ENCODE assay signal across 22 cellular contexts in genomic region chr7:142790056-142790455, GRCh38. TPM values are rescaled to one million over a fixed set of nuclear protein-coding genes. Genes with fewer than 3 reads are reported as not detected.
DNase-seq lines count a peak whose midpoint lies in the region; ATAC-seq and TF ChIP-seq lines count a peak whose summit lies in the region.
"Had no signal": no experiment of that assay in that cellular context is flagged by ENCODE, and none has a peak within 500 bp of the region (broad histone marks: within the 10 kb centered on the region; RNA-seq: fewer than 3 reads in every experiment).

No MANE protein-coding gene starts in this region.

- peaks cover 77% of the 10 kb centered on the region for H3K36me3 Mint-ChIP-seq in activated CD8-positive, alpha-beta T cell treated with anti-CD3 and anti-CD28 coated beads for 36 hours (ENCODE audit: low read depth)
- H3K36me3 Mint-ChIP-seq in activated naive CD8-positive, alpha-beta T cell treated with anti-CD3 and anti-CD28 coated beads, Interleukin-2, amount 50 U/mL, for 24 hours (ENCODE audit: low read depth) = peaks cover 61% of the 10 kb centered on the region
- peaks cover 0 to 2% of the 10 kb centered on the region in 2 donors for H3K36me3 Mint-ChIP-seq in stimulated activated naive B cell treated with anti-CD40 and anti-IgM and Interleukin-4, amounts not matched to agents 10 μg/mL and 1 μg/mL and 100 μg/mL, for 72 hours
- H3K36me3 Mint-ChIP-seq: neural progenitor cell had no signal

- H3K4me3 Mint-ChIP-seq in activated CD8-positive, alpha-beta T cell treated with anti-CD3 and anti-CD28 coated beads for 36 hours = peak overlapping the region; percentile 100
- peak overlapping the region; percentile 88 for H3K4me3 Mint-ChIP-seq in activated naive CD8-positive, alpha-beta T cell treated with anti-CD3 and anti-CD28 coated beads, Interleukin-2, amount 50 U/mL, for 24 hours
- no peak overlapping the region for H3K4me3 Mint-ChIP-seq in stimulated activated naive B cell treated with anti-CD40 and anti-IgM and Interleukin-4, amounts not matched to agents 10 μg/mL and 1 μg/mL and 100 μg/mL, for 72 hours
- H3K4me3 Mint-ChIP-seq: neural progenitor cell had no signal

- CTCF ChIA-PET in activated CD8-positive, alpha-beta T cell treated with anti-CD3 and anti-CD28 coated beads for 36 hours (lab: Charles Lee) = interaction anchor here (4.1 to 9.4 kb wide), 2 partner anchors 10 to 21 kb away, joined by 19 to 117 read pairs; no protein-coding TSS in a partner anchor

- H3K27me3 Mint-ChIP-seq in activated CD8-positive, alpha-beta T cell treated with anti-CD3 and anti-CD28 coated beads for 36 hours = no peaks in the 10 kb centered on the region
- no peaks in the 10 kb centered on the region for H3K27me3 Mint-ChIP-seq in activated naive CD8-positive, alpha-beta T cell treated with anti-CD3 and anti-CD28 coated beads, Interleukin-2, amount 50 U/mL, for 24 hours
- H3K27me3 Mint-ChIP-seq in stimulated activated naive B cell treated with anti-CD40 and anti-IgM and Interleukin-4, amounts not matched to agents 10 μg/mL and 1 μg/mL and 100 μg/mL, for 72 hours = no peaks in the 10 kb centered on the region

- H3K27ac Mint-ChIP-seq in activated CD8-positive, alpha-beta T cell treated with anti-CD3 and anti-CD28 coated beads for 36 hours = peak overlapping the region; percentile 97
- H3K27ac Mint-ChIP-seq in activated naive CD8-positive, alpha-beta T cell treated with anti-CD3 and anti-CD28 coated beads, Interleukin-2, amount 50 U/mL, for 24 hours = peak overlapping the region; percentile 98
- H3K27ac Mint-ChIP-seq in stimulated activated naive B cell treated with anti-CD40 and anti-IgM and Interleukin-4, amounts not matched to agents 10 μg/mL and 1 μg/mL and 100 μg/mL, for 72 hours = peak overlapping the region; percentile 74
- H3K27ac Mint-ChIP-seq: neural progenitor cell had no signal

- TF ChIP-seq CTCF in activated CD8-positive, alpha-beta T cell treated with anti-CD3 and anti-CD28 coated beads for 36 hours (IDR thresholded peaks at IDR 0.05) = no peak
- TF ChIP-seq CTCF in foreskin keratinocyte (conservative IDR thresholded peaks at IDR 0.05) = no peak
- no peak for TF ChIP-seq CTCF in breast epithelium (IDR thresholded peaks at IDR 0.05)

- no peaks in the 10 kb centered on the region for H3K9me3 ChIP-seq in breast epithelium
- H3K9me3 ChIP-seq: A549, gastrocnemius medialis, transverse colon had no signal

- POLR2A ChIA-PET in activated CD8-positive, alpha-beta T cell treated with anti-CD3 and anti-CD28 coated beads for 36 hours (lab: Charles Lee) = interaction anchor here (0.6 to 20.9 kb wide), 5 partner anchors 17 to 212 kb away, joined by 4 to 1391 read pairs (median 10); no protein-coding TSS in a partner anchor

- no peak for ATAC-seq in activated CD8-positive, alpha-beta T cell treated with anti-CD3 and anti-CD28 coated beads for 36 hours
- peak; percentile 11 for ATAC-seq in activated naive CD8-positive, alpha-beta T cell treated with anti-CD3 and anti-CD28 coated beads, Interleukin-2, amount 50 U/mL, for 24 hours
- ATAC-seq in stimulated activated naive B cell treated with anti-CD40 and anti-IgM and Interleukin-4, amounts not matched to agents 10 μg/mL and 1 μg/mL and 100 μg/mL, for 72 hours (replicated peaks) = no peak
- no peak for ATAC-seq in foreskin keratinocyte
- ATAC-seq: A549, gastrocnemius medialis, left cardiac atrium had no signal

- no peaks in the 10 kb centered on the region for H3K36me3 ChIP-seq in breast epithelium
- H3K36me3 ChIP-seq: brain microvascular endothelial cell, gastrocnemius medialis, neural progenitor cell, transverse colon had no signal

- H3K9me3 Mint-ChIP-seq in activated CD8-positive, alpha-beta T cell treated with anti-CD3 and anti-CD28 coated beads for 36 hours = no peaks in the 10 kb centered on the region
- H3K9me3 Mint-ChIP-seq in activated naive CD8-positive, alpha-beta T cell treated with anti-CD3 and anti-CD28 coated beads, Interleukin-2, amount 50 U/mL, for 24 hours = no peaks in the 10 kb centered on the region
- no peaks in the 10 kb centered on the region for H3K9me3 Mint-ChIP-seq in stimulated activated naive B cell treated with anti-CD40 and anti-IgM and Interleukin-4, amounts not matched to agents 10 μg/mL and 1 μg/mL and 100 μg/mL, for 72 hours
- H3K9me3 Mint-ChIP-seq: neural progenitor cell had no signal

- no peak overlapping the region for H3K4me3 ChIP-seq in breast epithelium
- H3K4me3 ChIP-seq: A549, gastrocnemius medialis, neural progenitor cell had no signal

- peak; percentile 20 for DNase-seq in activated CD4-positive, alpha-beta T cell treated with anti-CD3 and anti-CD28 coated beads, Interleukin-2, amount 50 U/mL, for 1 hour
- no peak for DNase-seq in activated CD4-positive, alpha-beta T cell treated with anti-CD3 and anti-CD28 coated beads for 48 hours
- peak; percentile 63 for DNase-seq in activated CD8-positive, alpha-beta T cell treated with anti-CD3 and anti-CD28 coated beads for 36 hours
- no peak for DNase-seq in activated naive CD8-positive, alpha-beta T cell treated with anti-CD3 and anti-CD28 coated beads, Interleukin-2, amount 50 U/mL, for 24 hours
- no peak for DNase-seq in stimulated activated naive B cell treated with anti-CD40 and anti-IgM and Interleukin-4, amounts not matched to agents 10 μg/mL and 1 μg/mL and 100 μg/mL, for 72 hours
- DNase-seq in foreskin keratinocyte (no peak), breast epithelium (ENCODE audit: low spot score in 2 of 2) (no peak), T1000 (lab: John Stamatoyannopoulos, UW) (no peak)
- DNase-seq: brain microvascular endothelial cell, dermis blood vessel endothelial cell, DMS79, gastrocnemius medialis, left cardiac atrium, NCI-H1417, NCI-H2171, NCI-H748 treated with DMSO at 0.1 percent for 48 hours, T-helper 9 cell, transverse colon had no signal

- H3K27ac ChIP-seq in foreskin keratinocyte (no peak overlapping the region), breast epithelium (no peak overlapping the region)
- H3K27ac ChIP-seq: A549, brain microvascular endothelial cell, C4-2B, gastrocnemius medialis, neural progenitor cell had no signal

- H3K4me1 ChIP-seq in foreskin keratinocyte (no peaks in the 10 kb centered on the region), breast epithelium (no peaks in the 10 kb centered on the region)
- H3K4me1 ChIP-seq: A549, gastrocnemius medialis, neural progenitor cell, transverse colon had no signal

- TF ChIP-seq POLR2A in breast epithelium (IDR thresholded peaks at IDR 0.05) = no peak

- H3K27me3 ChIP-seq in foreskin keratinocyte (peaks cover 12% of the 10 kb centered on the region), breast epithelium (peaks cover 0 to 2% of the 10 kb centered on the region in 2 donors)
- H3K27me3 ChIP-seq: brain microvascular endothelial cell, gastrocnemius medialis had no signal

- intact Hi-C loops in activated CD8-positive, alpha-beta T cell treated with anti-CD3 and anti-CD28 coated beads for 36 hours (cut with micrococcal nuclease) = no loop called here
- intact Hi-C loops in breast epithelium (cut with DNase I; ENCODE audit: low total_unique reads) = no loop called here

- H3K4me1 Mint-ChIP-seq in activated CD8-positive, alpha-beta T cell treated with anti-CD3 and anti-CD28 coated beads for 36 hours (ENCODE audit: low read depth) = peaks cover 29% of the 10 kb centered on the region
- peaks cover 41% of the 10 kb centered on the region for H3K4me1 Mint-ChIP-seq in activated naive CD8-positive, alpha-beta T cell treated with anti-CD3 and anti-CD28 coated beads, Interleukin-2, amount 50 U/mL, for 24 hours
- peaks cover 57 to 89% of the 10 kb centered on the region in 2 donors for H3K4me1 Mint-ChIP-seq in stimulated activated naive B cell treated with anti-CD40 and anti-IgM and Interleukin-4, amounts not matched to agents 10 μg/mL and 1 μg/mL and 100 μg/mL, for 72 hours
- H3K4me1 Mint-ChIP-seq: neural progenitor cell had no signal

RNA-seq across cellular contexts. Expression of gene PRSS2, which starts 19.3 kb away (rescaled TPM):
- total RNA-seq in activated CD8-positive, alpha-beta T cell treated with anti-CD3 and anti-CD28 coated beads for 36 hours = not detected
- not detected in 2 replicates for total RNA-seq in foreskin keratinocyte
- polyA plus RNA-seq in foreskin keratinocyte = 0.18 TPM in 1 of 2 replicates, not detected in the other
- not detected for total RNA-seq in breast epithelium
- total RNA-seq: dermis blood vessel endothelial cell, epithelial cell of proximal tubule, gastrocnemius medialis, left cardiac atrium, transverse colon had no signal
- polyA plus RNA-seq: A549 had no signal

RNA-seq across cellular contexts. Expression of gene PRSS1, which starts 40.8 kb away (rescaled TPM):
- not detected for total RNA-seq in activated CD8-positive, alpha-beta T cell treated with anti-CD3 and anti-CD28 coated beads for 36 hours
- not detected in 2 replicates for total RNA-seq in foreskin keratinocyte
- polyA plus RNA-seq in foreskin keratinocyte = not detected in 2 replicates
- not detected for total RNA-seq in breast epithelium
- total RNA-seq: dermis blood vessel endothelial cell, epithelial cell of proximal tubule, gastrocnemius medialis, left cardiac atrium, transverse colon had no signal
- polyA plus RNA-seq: A549 had no signal

Comparison
In these comparisons a context has a peak if more than half of its experiments do, and no peak if none do; other contexts are left out.
1. DNase-seq: peak in activated CD4-positive, alpha-beta T cell treated with anti-CD3 and anti-CD28 coated beads, Interleukin-2, amount 50 U/mL, for 1 hour (single experiment) and activated CD8-positive, alpha-beta T cell treated with anti-CD3 and anti-CD28 coated beads for 36 hours (single experiment); none in activated CD4-positive, alpha-beta T cell treated with anti-CD3 and anti-CD28 coated beads for 48 hours (single experiment), activated naive CD8-positive, alpha-beta T cell treated with anti-CD3 and anti-CD28 coated beads, Interleukin-2, amount 50 U/mL, for 24 hours (single experiment), stimulated activated naive B cell treated with anti-CD40 and anti-IgM and Interleukin-4, amounts not matched to agents 10 μg/mL and 1 μg/mL and 100 μg/mL, for 72 hours (single experiment), foreskin keratinocyte (0 of 2), breast epithelium (0 of 2) and T1000 (single experiment).
2. H3K4me3 Mint-ChIP-seq: peak in activated CD8-positive, alpha-beta T cell treated with anti-CD3 and anti-CD28 coated beads for 36 hours (single experiment) and activated naive CD8-positive, alpha-beta T cell treated with anti-CD3 and anti-CD28 coated beads, Interleukin-2, amount 50 U/mL, for 24 hours (single experiment); none in stimulated activated naive B cell treated with anti-CD40 and anti-IgM and Interleukin-4, amounts not matched to agents 10 μg/mL and 1 μg/mL and 100 μg/mL, for 72 hours (0 of 2).
3. Peak in every context shown above with its lines, with median percentiles within 50 percentile points of each other: H3K27ac Mint-ChIP-seq.